In genomic region chr16:88685156-88686061, GRCh38 we compare ENCODE assay signal across 1 cellular context.
TF ChIP-seq lines count a peak whose summit lies in the region.

No MANE protein-coding gene starts in this region.

TF ChIP-seq in HepG2, 621 proteins besides CTCF, POLR2A, EP300 and RAD21 (continued from another document and continues in another):
- peak; percentile 57; the same call in 1 of the 2 replicates for TF ChIP-seq UBTF (CRISPR knock-in tag; IDR thresholded peaks at IDR 0.05)
- no peak for TF ChIP-seq ZBTB21 (CRISPR knock-in tag; IDR thresholded peaks at IDR 0.05)
- TF ChIP-seq PATZ1 (CRISPR knock-in tag; IDR thresholded peaks at IDR 0.05), result peak; percentile 66
- TF ChIP-seq JUND (CRISPR knock-in tag; IDR thresholded peaks at IDR 0.05), result no peak
- TF ChIP-seq MNT (IDR thresholded peaks at IDR 0.05), result 0 out of 2 replicates have a peak, but pooled peaks have one; percentile 5
- TF ChIP-seq HIC2 (CRISPR knock-in tag; IDR thresholded peaks at IDR 0.05; ENCODE audit: low read depth), result peak; percentile 33; the same call in 1 of the 2 replicates
- TF ChIP-seq CBX2 (IDR thresholded peaks at IDR 0.05; ENCODE audit: low read depth, low read length), result no peak
- TF ChIP-seq CBX2 (CRISPR knock-in tag; IDR thresholded peaks at IDR 0.05; ENCODE audit: low read depth), result no peak
- TF ChIP-seq GLMP (CRISPR knock-in tag; IDR thresholded peaks at IDR 0.05; ENCODE audit: borderline replicate concordance), result no peak
- no peak for TF ChIP-seq ZNF451 (CRISPR knock-in tag; IDR thresholded peaks at IDR 0.05)
- 0 out of 2 replicates have a peak, but pooled peaks have one; percentile 24 for TF ChIP-seq ZNF788 (CRISPR knock-in tag; IDR thresholded peaks at IDR 0.05; ENCODE audit: borderline replicate concordance)
- no peak for TF ChIP-seq ATF1 (CRISPR knock-in tag; IDR thresholded peaks at IDR 0.05)
- TF ChIP-seq ZNF563 (CRISPR knock-in tag; IDR thresholded peaks at IDR 0.05), result peak; percentile 7; the same call in 1 of the 2 replicates
- no peak for TF ChIP-seq TFE3 (CRISPR knock-in tag; IDR thresholded peaks at IDR 0.05)
- no peak for TF ChIP-seq ZNF891 (CRISPR knock-in tag; IDR thresholded peaks at IDR 0.05)
- TF ChIP-seq ZNF740 (CRISPR knock-in tag; IDR thresholded peaks at IDR 0.05), result peak; percentile 81
- TF ChIP-seq NCOA1 (CRISPR knock-in tag; IDR thresholded peaks at IDR 0.05), result 0 out of 2 replicates have a peak, but pooled peaks have one; percentile 43
- no peak for TF ChIP-seq ZNF24 (IDR thresholded peaks at IDR 0.05)
- no peak; the same call in 1 of the 2 replicates for TF ChIP-seq SNAI1 (CRISPR knock-in tag; IDR thresholded peaks at IDR 0.05; ENCODE audit: borderline replicate concordance)
- no peak for TF ChIP-seq PCBP1 (IDR thresholded peaks at IDR 0.05; ENCODE audit: borderline replicate concordance, low read depth, low read length)
- TF ChIP-seq WIZ (CRISPR knock-in tag; IDR thresholded peaks at IDR 0.05), result no peak
- no peak for TF ChIP-seq E2F1 (CRISPR knock-in tag; IDR thresholded peaks at IDR 0.05)
- no peak for TF ChIP-seq ZNF839 (CRISPR knock-in tag; IDR thresholded peaks at IDR 0.05; ENCODE audit: borderline replicate concordance)
- no peak for TF ChIP-seq MXD1 (CRISPR knock-in tag; IDR thresholded peaks at IDR 0.05)
- TF ChIP-seq STAG1 (CRISPR knock-in tag; IDR thresholded peaks at IDR 0.05), result 0 out of 2 replicates have a peak, but pooled peaks have one; percentile 12
- no peak for TF ChIP-seq ZKSCAN5 (CRISPR knock-in tag; IDR thresholded peaks at IDR 0.05)
- TF ChIP-seq ZNF629 (CRISPR knock-in tag; conservative IDR thresholded peaks at IDR 0.05), result no peak
- peak; percentile 17; the same call in 1 of the 2 replicates for TF ChIP-seq IRF2 (CRISPR knock-in tag; IDR thresholded peaks at IDR 0.05)
- no peak for TF ChIP-seq ZNF570 (CRISPR knock-in tag; IDR thresholded peaks at IDR 0.05; ENCODE audit: borderline replicate concordance)
- no peak for TF ChIP-seq HCFC1 (IDR thresholded peaks at IDR 0.05; ENCODE audit: low read depth, low read length)
- TF ChIP-seq SP5 (CRISPR knock-in tag; IDR thresholded peaks at IDR 0.05; ENCODE audit: borderline replicate concordance, low read depth), result no peak
- TF ChIP-seq ZNF703 (CRISPR knock-in tag; IDR thresholded peaks at IDR 0.05; ENCODE audit: borderline replicate concordance), result no peak
- TF ChIP-seq HNRNPUL1 (IDR thresholded peaks at IDR 0.05; ENCODE audit: low read depth, low read length), result no peak
- TF ChIP-seq MXI1 (IDR thresholded peaks at IDR 0.05; ENCODE audit: borderline replicate concordance, low read depth, low read length), result no peak
- TF ChIP-seq ZNF572 (CRISPR knock-in tag; IDR thresholded peaks at IDR 0.05), result no peak
- TF ChIP-seq E2F5 (CRISPR knock-in tag; conservative IDR thresholded peaks at IDR 0.05), result no peak
- TF ChIP-seq FIP1L1 (IDR thresholded peaks at IDR 0.05; ENCODE audit: borderline replicate concordance, insufficient read depth, low read depth, low read length), result no peak
- TF ChIP-seq ZNF550 (CRISPR knock-in tag; IDR thresholded peaks at IDR 0.05; ENCODE audit: borderline replicate concordance), result no peak
- no peak for TF ChIP-seq POLR2AphosphoS5 (IDR thresholded peaks at IDR 0.05; ENCODE audit: low read depth, low read length)
- TF ChIP-seq RNF219 (CRISPR knock-in tag; IDR thresholded peaks at IDR 0.05), result no peak
- no peak; the same call in 1 of the 2 replicates for TF ChIP-seq CSRNP1 (CRISPR knock-in tag; IDR thresholded peaks at IDR 0.05)
- TF ChIP-seq ZBTB1 (CRISPR knock-in tag; IDR thresholded peaks at IDR 0.05; ENCODE audit: borderline replicate concordance), result no peak
- TF ChIP-seq RXRA (CRISPR knock-in tag; IDR thresholded peaks at IDR 0.05), result 0 out of 2 replicates have a peak, but pooled peaks have one; percentile 28
- TF ChIP-seq ZBTB7A (CRISPR knock-in tag; IDR thresholded peaks at IDR 0.05), result peak; percentile 22; the same call in 1 of the 2 replicates
- no peak for TF ChIP-seq ZKSCAN8 (CRISPR knock-in tag; IDR thresholded peaks at IDR 0.05; ENCODE audit: borderline replicate concordance)
- no peak for TF ChIP-seq CHD4 (IDR thresholded peaks at IDR 0.05; ENCODE audit: borderline replicate concordance, low read length)
- TF ChIP-seq ZFP62 (CRISPR knock-in tag; IDR thresholded peaks at IDR 0.05), result no peak
- no peak for TF ChIP-seq ARNT (IDR thresholded peaks at IDR 0.05)
- 0 out of 2 replicates have a peak, but pooled peaks have one; percentile 46 for TF ChIP-seq AHR (CRISPR knock-in tag; IDR thresholded peaks at IDR 0.05)
- no peak for TF ChIP-seq ZSCAN20 (CRISPR knock-in tag; IDR thresholded peaks at IDR 0.05; ENCODE audit: borderline replicate concordance)
